In the genomic region with DNA sequence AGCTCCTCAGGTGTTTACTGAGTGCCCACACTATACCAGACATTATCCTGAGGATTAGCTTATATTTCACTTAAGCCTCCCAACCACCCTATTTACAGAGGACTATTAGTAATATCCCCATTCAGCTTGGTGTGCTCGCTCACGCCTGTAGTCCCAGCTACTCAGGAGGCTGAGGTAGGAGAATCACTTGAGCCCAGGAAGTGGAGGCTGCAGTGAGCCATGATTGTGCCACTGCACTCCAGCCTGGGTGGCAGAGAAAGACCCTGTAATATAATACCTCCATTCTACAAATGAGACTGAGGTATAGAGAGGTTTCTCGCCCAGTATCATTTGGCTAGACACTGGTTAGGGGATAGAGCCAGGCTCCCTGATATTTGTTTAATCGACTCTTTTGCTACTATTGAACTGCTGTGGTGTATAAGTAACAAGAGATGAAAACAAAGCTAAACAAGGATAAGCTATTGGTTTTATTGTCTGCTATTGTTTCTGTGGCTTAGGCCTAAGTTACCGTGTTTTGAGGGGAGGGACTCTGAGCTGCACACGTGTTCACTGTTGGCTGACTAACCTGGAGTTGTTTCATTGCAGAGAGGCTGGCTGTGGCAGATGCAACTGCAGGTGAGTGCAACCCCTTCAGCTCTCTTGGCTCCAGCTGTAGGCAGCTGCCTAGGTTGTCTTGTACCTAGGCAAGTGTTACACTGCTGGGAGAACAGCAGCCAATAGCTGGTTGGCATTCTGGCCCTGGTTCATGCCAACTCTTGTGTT, we compare ENCODE assay signal across 9 cellular contexts. TPM values are rescaled to one million over a fixed set of nuclear protein-coding genes. Genes with fewer than 3 reads are reported as not detected.
DNase-seq lines count a peak whose midpoint lies in the region; ATAC-seq lines count a peak whose summit lies in the region.
"Had no signal": no experiment of that assay in that cellular context is flagged by ENCODE, and none has a peak within 500 bp of the region (broad histone marks: within the 10 kb centered on the region; RNA-seq: fewer than 3 reads in every experiment).

No MANE protein-coding gene starts in this region.

- peaks cover 63% of the 10 kb centered on the region for H3K4me1 Mint-ChIP-seq in activated naive CD4-positive, alpha-beta T cell treated with anti-CD3 and anti-CD28 coated beads, Interleukin-2, amount 10 ng/mL, durations not matched to agents 7 days and 5 days
- peaks cover 52% of the 10 kb centered on the region for H3K4me1 Mint-ChIP-seq in stimulated activated memory B cell treated with anti-CD40 and anti-IgM and Interleukin-4, amounts not matched to agents 10 μg/mL and 1 μg/mL and 100 μg/mL, for 72 hours

- H3K4me3 ChIP-seq in SK-N-MC: peak overlapping the region; percentile 89

- H3K9ac ChIP-seq in SK-N-MC (ENCODE audit: insufficient read length): peak overlapping the region; percentile 74

- peak; percentile 61 for ATAC-seq in esophagus mucosa
- ATAC-seq in stimulated activated memory B cell treated with anti-CD40 and anti-IgM and Interleukin-4, amounts not matched to agents 10 μg/mL and 1 μg/mL and 100 μg/mL, for 72 hours: no peak

- H3K4me3 Mint-ChIP-seq in activated naive CD4-positive, alpha-beta T cell treated with anti-CD3 and anti-CD28 coated beads, Interleukin-2, amount 10 ng/mL, durations not matched to agents 7 days and 5 days: peak overlapping the region; percentile 58
- peak overlapping the region; percentile 94 for H3K4me3 Mint-ChIP-seq in stimulated activated memory B cell treated with anti-CD40 and anti-IgM and Interleukin-4, amounts not matched to agents 10 μg/mL and 1 μg/mL and 100 μg/mL, for 72 hours

- H3K9me3 ChIP-seq in SK-N-MC (ENCODE audit: low read depth, low read length): no peaks in the 10 kb centered on the region

- CTCF ChIA-PET in activated naive CD4-positive, alpha-beta T cell treated with anti-CD3 and anti-CD28 coated beads, Interleukin-2, amount 10 ng/mL, durations not matched to agents 7 days and 5 days (lab: Charles Lee): interaction anchor here (0.7 to 1.7 kb wide), 6 partner anchors 13 to 634 kb away, joined by 3 to 6 read pairs (median 4); no protein-coding TSS in a partner anchor

- H3K27me3 Mint-ChIP-seq in activated naive CD4-positive, alpha-beta T cell treated with anti-CD3 and anti-CD28 coated beads, Interleukin-2, amount 10 ng/mL, durations not matched to agents 7 days and 5 days: peaks cover 3% of the 10 kb centered on the region
- no peaks in the 10 kb centered on the region for H3K27me3 Mint-ChIP-seq in stimulated activated memory B cell treated with anti-CD40 and anti-IgM and Interleukin-4, amounts not matched to agents 10 μg/mL and 1 μg/mL and 100 μg/mL, for 72 hours

- H3K36me3 ChIP-seq in SK-N-MC (ENCODE audit: insufficient read depth, low read length): peaks cover 56% of the 10 kb centered on the region

- peak overlapping the region; percentile 42 for H3K27ac Mint-ChIP-seq in activated naive CD4-positive, alpha-beta T cell treated with anti-CD3 and anti-CD28 coated beads, Interleukin-2, amount 10 ng/mL, durations not matched to agents 7 days and 5 days
- H3K27ac Mint-ChIP-seq in stimulated activated memory B cell treated with anti-CD40 and anti-IgM and Interleukin-4, amounts not matched to agents 10 μg/mL and 1 μg/mL and 100 μg/mL, for 72 hours: peak overlapping the region; percentile 90

- no peaks in the 10 kb centered on the region for H3K9me3 Mint-ChIP-seq in activated naive CD4-positive, alpha-beta T cell treated with anti-CD3 and anti-CD28 coated beads, Interleukin-2, amount 10 ng/mL, durations not matched to agents 7 days and 5 days
- H3K9me3 Mint-ChIP-seq in stimulated activated memory B cell treated with anti-CD40 and anti-IgM and Interleukin-4, amounts not matched to agents 10 μg/mL and 1 μg/mL and 100 μg/mL, for 72 hours: no peaks in the 10 kb centered on the region

- peak; percentile 25 for DNase-seq in activated naive CD4-positive, alpha-beta T cell treated with anti-CD3 and anti-CD28 coated beads, Interleukin-2, amount 10 ng/mL, durations not matched to agents 7 days and 5 days
- no peak for DNase-seq in activated naive CD4-positive, alpha-beta T cell treated with anti-CD3 and anti-CD28 coated beads, Interleukin-2, amount 50 U/mL, for 16 hours
- DNase-seq in SK-N-MC (ENCODE audit: low read depth, low spot score) (no peak), DMS79 treated with DMSO at 0.1 percent for 48 hours (lab: John Stamatoyannopoulos, UW) (no peak), HCEC 1CT (no peak)
- DNase-seq in stimulated activated CD8-positive, alpha-beta memory T cell treated with anti-CD3 and anti-CD28 coated beads, Interleukin-4, amount 100 ng/mL, for 48 hours: no peak
- DNase-seq: GF-D8 had no signal

- H3K27ac ChIP-seq in SK-N-MC: peak overlapping the region; percentile 80

- peaks cover 30% of the 10 kb centered on the region for H3K36me3 Mint-ChIP-seq in activated naive CD4-positive, alpha-beta T cell treated with anti-CD3 and anti-CD28 coated beads, Interleukin-2, amount 10 ng/mL, durations not matched to agents 7 days and 5 days
- peaks cover 32% of the 10 kb centered on the region for H3K36me3 Mint-ChIP-seq in stimulated activated memory B cell treated with anti-CD40 and anti-IgM and Interleukin-4, amounts not matched to agents 10 μg/mL and 1 μg/mL and 100 μg/mL, for 72 hours

RNA-seq across cellular contexts. Expression of a gene that starts 17.8 kb away (rescaled TPM):
- total RNA-seq in esophagus mucosa: 60.5 TPM
